Comparison of ENCODE assay signal across 25 cellular contexts in genomic region chr21:32693581-32693980, GRCh38.
"Had no signal": no experiment of that assay in that cellular context is flagged by ENCODE, and none has a peak within 500 bp of the region (broad histone marks: within the 10 kb centered on the region; RNA-seq: fewer than 3 reads in every experiment).

No MANE protein-coding gene starts in this region.

- H3K27me3 ChIP-seq: colonic mucosa, dorsolateral prefrontal cortex, esophagus muscularis mucosa, esophagus squamous epithelium, foreskin keratinocyte, gastrocnemius medialis, gastroesophageal sphincter, heart left ventricle, heart right ventricle had no signal

- H3K9me3 ChIP-seq: colonic mucosa, esophagus muscularis mucosa, esophagus squamous epithelium, gastrocnemius medialis, gastroesophageal sphincter, heart left ventricle, heart right ventricle had no signal

- H3K27ac ChIP-seq: colonic mucosa, coronary artery, dorsolateral prefrontal cortex, epithelial cell of prostate, esophagus muscularis mucosa, esophagus squamous epithelium, foreskin keratinocyte, gastrocnemius medialis, gastroesophageal sphincter, heart left ventricle, heart right ventricle had no signal

- ATAC-seq: effector memory CD8-positive, alpha-beta T cell; esophagus mucosa; foreskin keratinocyte; gastrocnemius medialis; gastroesophageal sphincter; heart left ventricle; heart right ventricle had no signal

- FAIRE-seq: endometrium, endothelial cell of umbilical vein had no signal

- DNase-seq: colonic mucosa; cortex of kidney; dorsolateral prefrontal cortex; effector CD4-positive, alpha-beta T cell; effector CD8-positive, alpha-beta T cell; effector memory CD4-positive, alpha-beta T cell; effector memory CD8-positive, alpha-beta T cell; endodermal cell; erythroblast; esophagus squamous epithelium; foreskin fibroblast; foreskin keratinocyte; foreskin melanocyte; gastrocnemius medialis; glutamatergic neuron; head of caudate nucleus; heart left ventricle; heart right ventricle had no signal

- H3K4me1 ChIP-seq: colonic mucosa, esophagus muscularis mucosa, esophagus squamous epithelium, foreskin keratinocyte, gastrocnemius medialis, gastroesophageal sphincter, heart right ventricle had no signal

- H3K36me3 ChIP-seq: colonic mucosa had no signal

- H3K4me3 ChIP-seq: colonic mucosa, coronary artery, dorsolateral prefrontal cortex, esophagus muscularis mucosa, esophagus squamous epithelium, gastrocnemius medialis, gastroesophageal sphincter, heart left ventricle, heart right ventricle had no signal
